ENCODE assay signal across 8 cellular contexts in genomic region chr4:189202182-189202868, GRCh38.
A peak's percentile ranks its signal among the peaks of the same experiment; 100 is the strongest.
DNase-seq lines count a peak whose midpoint lies in the region; ATAC-seq and TF ChIP-seq lines count a peak whose summit lies in the region.

No MANE protein-coding gene starts in this region.

- DNase-seq in Ammon's horn (ENCODE audit: low spot score) (peak; percentile 62), IMR-90 (peak; percentile 92), Peyer's patch (peak in 1 of 3 donors; percentile 52), colonic mucosa (peak; percentile 32), lung (ENCODE audit: low spot score) (peak; percentile 41), cortex of kidney (lab: John Stamatoyannopoulos, UW) (no peak)
- DNase-seq in stimulated activated naive CD8-positive, alpha-beta T cell treated with anti-CD3 and anti-CD28 coated beads, Interleukin-15, Interleukin-2, amounts not matched to agents 100 U/mL and 50 U/mL, for 24 hours = peak; percentile 23

- H3K36me3 ChIP-seq in IMR-90 (ENCODE audit: control insufficient read depth, insufficient read depth, low read length) (no peaks in the 10 kb centered on the region), Peyer's patch (no peaks in the 10 kb centered on the region), colonic mucosa (no peaks in the 10 kb centered on the region), lung (ENCODE audit: control insufficient read depth in 2 of 2, insufficient read depth in 2 of 2, low read length in 2 of 2) (no peaks in the 10 kb centered on the region)

- peak overlapping the region; percentile 41 for H3K23ac ChIP-seq in IMR-90 (ENCODE audit: low read depth, low read length)

- peak; percentile 82 for ATAC-seq in GM18511 (IDR thresholded peaks at IDR 0.05; ENCODE audit: unreplicated experiment)
- ATAC-seq in IMR-90 (ENCODE audit: low read depth) = peak; percentile 94
- peak; percentile 71 for ATAC-seq in lung (ENCODE audit: insufficient read depth, low FRiP score)
- ATAC-seq in stimulated activated naive CD8-positive, alpha-beta T cell treated with anti-CD3 and anti-CD28 coated beads, Interleukin-15, Interleukin-2, amounts not matched to agents 100 U/mL and 50 U/mL, for 24 hours = no peak

- no peaks in the 10 kb centered on the region for H3K27me3 ChIP-seq in IMR-90 (ENCODE audit: control insufficient read depth, insufficient read depth, low read length)
- H3K27me3 ChIP-seq in Peyer's patch = no peaks in the 10 kb centered on the region
- H3K27me3 ChIP-seq in colonic mucosa = no peaks in the 10 kb centered on the region
- H3K27me3 ChIP-seq in lung (ENCODE audit: control insufficient read depth, insufficient read depth) = no peaks in the 10 kb centered on the region

- H2BK20ac ChIP-seq in IMR-90 (ENCODE audit: low read depth, low read length) = peak overlapping the region; percentile 82

- H3K4ac ChIP-seq in IMR-90 (ENCODE audit: low read depth, low read length) = peak overlapping the region; percentile 49; the same call in 1 of the 2 replicates

- intact Hi-C loops in IMR-90 (cut with micrococcal nuclease) = loop anchor here (1.0 to 10.0 kb wide), 9 partner anchors 78 to 1596 kb away; no protein-coding TSS in a partner anchor
- intact Hi-C loops in colonic mucosa (cut with DNase I) = loop anchor here (5.0 kb wide), 1 partner anchor 1595 kb away; no protein-coding TSS in a partner anchor

- TF ChIP-seq RAD21 in IMR-90 (IDR thresholded peaks at IDR 0.05; ENCODE audit: low read length) = peak; percentile 90

- POLR2A ChIA-PET in IMR-90 (lab: Charles Lee; ENCODE audit: unreplicated experiment) = no interaction called here

- no peak overlapping the region for H2AK5ac ChIP-seq in IMR-90 (ENCODE audit: low read depth, low read length)

- H3K4me1 ChIP-seq in IMR-90 (ENCODE audit: control insufficient read depth, insufficient read depth, low read length) = peaks cover 4% of the 10 kb centered on the region
- no peaks in the 10 kb centered on the region for H3K4me1 ChIP-seq in Peyer's patch
- H3K4me1 ChIP-seq in colonic mucosa = no peaks in the 10 kb centered on the region
- H3K4me1 ChIP-seq in lung (ENCODE audit: control insufficient read depth in 2 of 2, insufficient read depth in 2 of 2, low read length in 2 of 2) = peaks cover 0 to 4% of the 10 kb centered on the region in 2 donors

- H2AFZ ChIP-seq in IMR-90 (replicated peaks; ENCODE audit: low read length, poor library complexity) = peak overlapping the region; percentile 92

- BruUV-seq in IMR-90 (replicated peaks; lab: Mats Ljungman, UMichigan) = no TSS peak

- dilution Hi-C loops in IMR-90 (cut with HindIII; ENCODE audit: low sequenced_read_pairs, unreplicated experiment) = no loop called here

- no peaks in the 10 kb centered on the region for H3K79me1 ChIP-seq in IMR-90 (ENCODE audit: low read depth in 1 of 2, low read length in 2 of 2)

- peak overlapping the region; percentile 52 for H2AK9ac ChIP-seq in IMR-90 (replicated peaks; ENCODE audit: low read depth, low read length, poor library complexity)

- no peak overlapping the region for H4K5ac ChIP-seq in IMR-90 (ENCODE audit: low read depth, low read length)

- peak overlapping the region; percentile 96 for H3K27ac ChIP-seq in IMR-90 (ENCODE audit: insufficient read depth, low read length)
- no peak overlapping the region for H3K27ac ChIP-seq in Peyer's patch
- no peak overlapping the region for H3K27ac ChIP-seq in colonic mucosa
- no peak overlapping the region for H3K27ac ChIP-seq in lung (ENCODE audit: low read depth in 1 of 2, low read length in 1 of 2)

- no peak overlapping the region for H2BK15ac ChIP-seq in IMR-90 (ENCODE audit: low read depth, low read length)

- in situ Hi-C loops in IMR-90 (cut with MboI; ENCODE audit: low sequenced_read_pairs) = no loop called here

- TF ChIP-seq CTCF in IMR-90 (conservative IDR thresholded peaks at IDR 0.05; ENCODE audit: low read depth, low read length) = peak; percentile 95
- peak in 4 of 6 experiments; percentile 29 to 54 (median 34) for TF ChIP-seq CTCF in Peyer's patch (IDR thresholded peaks at IDR 0.05)
- TF ChIP-seq CTCF in colonic mucosa (IDR thresholded peaks at IDR 0.05) = peak; percentile 58
- peak; percentile 51 for TF ChIP-seq CTCF in lung (IDR thresholded peaks at IDR 0.05; ENCODE audit: control extremely low read depth, extremely low read depth)

- H3K14ac ChIP-seq in IMR-90 (replicated peaks; ENCODE audit: low read depth, low read length) = peak overlapping the region; percentile 34; the same call in 1 of the 2 replicates

- peak overlapping the region; percentile 80 for H2BK120ac ChIP-seq in IMR-90 (ENCODE audit: low read depth, low read length)

- H3K18ac ChIP-seq in IMR-90 (ENCODE audit: low read depth, low read length) = peak overlapping the region; percentile 45

- H4K8ac ChIP-seq in IMR-90 (ENCODE audit: low read depth in 2 of 2, low read length in 2 of 2) = peak overlapping the region in 1 of 2 experiments; percentile 41; a peak in 2 of 4 replicates

- TF ChIP-seq POLR2A in IMR-90 (IDR thresholded peaks at IDR 0.05; ENCODE audit: low read depth, low read length) = no peak
- no peak for TF ChIP-seq POLR2A in Peyer's patch (IDR thresholded peaks at IDR 0.05)

- H3K4me3 ChIP-seq in IMR-90 (ENCODE audit: insufficient read depth, low read depth, low read length) (peak overlapping the region; percentile 37; the same call in 1 of the 2 replicates), Peyer's patch (peak overlapping the region in 1 of 4 donors; percentile 4), colonic mucosa (no peak overlapping the region), lung (no peak overlapping the region)

- H3K9me3 ChIP-seq in IMR-90 (ENCODE audit: control insufficient read depth, insufficient read depth, low read length) = no peaks in the 10 kb centered on the region
- H3K9me3 ChIP-seq in Peyer's patch = no peaks in the 10 kb centered on the region
- H3K9me3 ChIP-seq in colonic mucosa = no peaks in the 10 kb centered on the region
- no peaks in the 10 kb centered on the region for H3K9me3 ChIP-seq in lung (ENCODE audit: control insufficient read depth in 2 of 2, insufficient read depth in 1 of 2, low read length in 1 of 2)

- no peak overlapping the region for H4K91ac ChIP-seq in IMR-90 (ENCODE audit: insufficient read depth, low read depth, low read length)

- no peak overlapping the region for H3K56ac ChIP-seq in IMR-90 (ENCODE audit: extremely low read depth, insufficient read depth, low read length)

- H3K9ac ChIP-seq in IMR-90 (ENCODE audit: low read depth, low read length) (no peak overlapping the region), colonic mucosa (ENCODE audit: low read depth in 2 of 2, low read length in 2 of 2) (no peak overlapping the region)

- peak overlapping the region; percentile 92 for H2BK5ac ChIP-seq in IMR-90 (ENCODE audit: low read depth, low read length, poor library complexity, severe bottlenecking)

- no CpG with 5 or more reads among the region's 16 CpGs for WGBS in IMR-90 (ENCODE audit: extremely low coverage in 2 of 2, insufficient read length in 1 of 2), 2 experiments
- WGBS in lung, 2 donors = 7 to 8% methylated on average over 16 of the region's 16 CpGs

- H3K9me1 ChIP-seq in IMR-90 (ENCODE audit: insufficient read depth, low read length) = no peaks in the 10 kb centered on the region

- peak overlapping the region; percentile 97 for H3K4me2 ChIP-seq in IMR-90 (ENCODE audit: low read depth, low read length)

- CTCF ChIA-PET in IMR-90 (lab: Yijun Ruan, JAX) = interaction anchor here (0.6 to 1.1 kb wide), 13 partner anchors 11 to 1108 kb away, joined by 3 to 4 read pairs (median 3); no protein-coding TSS in a partner anchor

- H4K20me1 ChIP-seq in IMR-90 (ENCODE audit: insufficient read depth, low read length) = no peaks in the 10 kb centered on the region

TF ChIP-seq in IMR-90, 13 proteins besides CTCF, POLR2A, EP300 and RAD21:
- TF ChIP-seq SMC3 (IDR thresholded peaks at IDR 0.05; ENCODE audit: low read depth, low read length) (peak; percentile 69), CEBPB (IDR thresholded peaks at IDR 0.05; ENCODE audit: low read depth, low read length) (peak; percentile 82), FOS (IDR thresholded peaks at IDR 0.05; ENCODE audit: low read depth, low read length) (peak; percentile 40; the same call in 1 of the 2 replicates), NFE2L2 (IDR thresholded peaks at IDR 0.05; ENCODE audit: low read depth, low read length) (no peak), MAZ (IDR thresholded peaks at IDR 0.05; ENCODE audit: borderline replicate concordance, low read depth, low read length) (peak; percentile 72; the same call in 1 of the 2 replicates), MAFK (IDR thresholded peaks at IDR 0.05; ENCODE audit: low read depth, low read length) (0 out of 2 replicates have a peak, but pooled peaks have one; percentile 28), CHD1 (IDR thresholded peaks at IDR 0.05; ENCODE audit: low read depth, low read length) (peak; percentile 79; the same call in 1 of the 2 replicates), RFX5 (IDR thresholded peaks at IDR 0.05; ENCODE audit: low read depth, low read length) (no peak), MXI1 (IDR thresholded peaks at IDR 0.05; ENCODE audit: borderline replicate concordance, low read depth, low read length) (peak; percentile 98), USF2 (IDR thresholded peaks at IDR 0.05; ENCODE audit: low read depth, low read length) (no peak), ELK1 (IDR thresholded peaks at IDR 0.05; ENCODE audit: borderline replicate concordance, low read depth, low read length) (no peak), BHLHE40 (IDR thresholded peaks at IDR 0.05; ENCODE audit: low read depth, low read length) (peak; percentile 60; the same call in 1 of the 2 replicates), RCOR1 (IDR thresholded peaks at IDR 0.05; ENCODE audit: insufficient replicate concordance, low read length) (no peak)

Comparison
In these comparisons a context has a peak if more than half of its experiments do, and no peak if none do; other contexts are left out.
1. CTCF ChIP-seq: peak in every context shown above with its lines; median percentile 95 in IMR-90; 58 in colonic mucosa; 51 in lung; 34 in Peyer's patch.